In the genomic region with DNA sequence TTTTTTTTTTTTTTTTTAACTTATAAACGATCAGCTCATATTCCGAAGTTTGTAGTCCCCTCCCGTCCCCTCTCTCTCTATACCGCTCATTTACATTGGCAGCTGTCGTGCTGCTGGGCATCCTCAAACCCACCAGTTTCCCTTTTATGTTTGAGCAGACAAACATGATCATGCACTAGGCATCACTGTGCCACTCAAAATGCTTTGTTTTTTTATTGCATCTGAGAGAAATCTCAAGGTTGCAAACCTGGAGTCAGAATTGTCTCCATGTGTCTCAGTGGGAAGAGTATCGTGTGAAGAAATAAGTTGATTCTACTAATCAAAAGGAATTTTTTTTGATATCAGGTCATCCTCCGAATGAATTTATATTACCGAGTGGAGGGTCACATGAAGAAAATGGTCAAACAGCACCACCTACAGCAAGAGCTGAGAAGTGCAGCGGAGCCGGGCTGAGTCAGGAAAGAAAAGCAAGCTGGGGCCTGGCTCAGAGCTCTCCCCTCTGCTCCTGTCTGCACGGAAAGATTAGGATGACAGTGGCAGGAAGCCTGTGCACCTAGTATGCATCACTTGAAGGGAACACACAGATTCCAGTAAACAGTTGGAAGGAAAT, we compare ENCODE assay signal across 9 cellular contexts. TPM values are rescaled to one million over a fixed set of nuclear protein-coding genes. Genes with fewer than 3 reads are reported as not detected.
DNase-seq lines count a peak whose midpoint lies in the region; ATAC-seq and TF ChIP-seq lines count a peak whose summit lies in the region.
"Not testable (repeated sequence)": the region's sequence is repeated elsewhere in the genome, so short reads cannot be mapped to it uniquely, and the experiment has no call there.
"Had no signal": no experiment of that assay in that cellular context is flagged by ENCODE, and none has a peak within 500 bp of the region (broad histone marks: within the 10 kb centered on the region; RNA-seq: fewer than 3 reads in every experiment).

No MANE protein-coding gene starts in this region.

- not testable (repeated sequence) for H3K4me3 ChIP-seq in HCT116 (replicated peaks in 1 of 2; ENCODE audit: low read depth in 1 of 2, low read length in 2 of 2); SU-DHL-6 (ENCODE audit: insufficient read depth, low read length, poor library complexity, severe bottlenecking)

- H4K20me1 ChIP-seq in HCT116 (ENCODE audit: insufficient read depth); SU-DHL-6 (ENCODE audit: low read depth, low read length): not testable (repeated sequence)

- H3K27me3 Mint-ChIP-seq in CD14-positive monocyte (ENCODE audit: low read depth in 3 of 3) = peaks cover 5 to 12% (median 8%) of the 10 kb centered on the region in 3 donors
- H3K27me3 Mint-ChIP-seq in chondrocyte (ENCODE audit: low read depth) = peaks cover 12% of the 10 kb centered on the region

- CTCF ChIA-PET in HCT116 (lab: Charles Lee) = not testable (repeated sequence)

- not testable (repeated sequence) for H3K79me2 ChIP-seq in HCT116 (ENCODE audit: insufficient read depth, low read length); SU-DHL-6 (ENCODE audit: insufficient read depth, low read length)

- not testable (repeated sequence) for H3K9me3 ChIP-seq in HCT116 (ENCODE audit: control insufficient read depth in 1 of 2, insufficient read depth in 1 of 2, low read depth in 1 of 2, low read length in 2 of 2); SU-DHL-6 (ENCODE audit: insufficient read depth, low read length)

- ATAC-seq in GM19025 (IDR thresholded peaks at IDR 0.05; ENCODE audit: low read depth, unreplicated experiment) = peak; percentile 72
- peak; percentile 91 for ATAC-seq in HCT116
- ATAC-seq in HG03342 (IDR thresholded peaks at IDR 0.05; ENCODE audit: unreplicated experiment) = peak; percentile 77
- ATAC-seq in left lobe of liver = peak; percentile 97
- peak; percentile 76 for ATAC-seq in sciatic nerve

- POLR2A ChIA-PET in HCT116 (lab: Charles Lee) = not testable (repeated sequence)

- H3F3A ChIP-seq in SU-DHL-6 (ENCODE audit: insufficient read depth) = not testable (repeated sequence)

- H3K36me3 Mint-ChIP-seq in CD14-positive monocyte; chondrocyte (ENCODE audit: low read depth): not testable (repeated sequence)

- H3K9me2 ChIP-seq in HCT116 (ENCODE audit: insufficient read depth); SU-DHL-6 (replicated peaks; ENCODE audit: insufficient read depth, low read length): not testable (repeated sequence)

- not testable (repeated sequence) for BruUV-seq in HCT116 (replicated peaks; lab: Mats Ljungman, UMichigan)

- peak; percentile 27; the same call in 1 of the 2 replicates for TF ChIP-seq RAD21 in HCT116 (IDR thresholded peaks at IDR 0.05; ENCODE audit: low read depth)

- not testable (repeated sequence) for H3K27me3 ChIP-seq in HCT116 (ENCODE audit: insufficient read depth, low read length); SU-DHL-6 (ENCODE audit: low read length)

- not testable (repeated sequence) for H3K4me1 ChIP-seq in HCT116 (ENCODE audit: control insufficient read depth in 1 of 2, insufficient read depth in 2 of 2, low read length in 2 of 2)

- not testable (repeated sequence) for H3K27ac Mint-ChIP-seq in CD14-positive monocyte; chondrocyte (ENCODE audit: unreplicated experiment)

- TF ChIP-seq CTCF in CD14-positive monocyte (IDR thresholded peaks at IDR 0.05) (peak; percentile 67), HCT116 (IDR thresholded peaks at IDR 0.05 in 2 of 3, conservative IDR thresholded peaks at IDR 0.05 in 1 of 3; ENCODE audit: borderline replicate concordance in 1 of 3, insufficient read depth in 1 of 3, low read depth in 2 of 3, low read length in 2 of 3) (peak in 2 of 3 experiments; percentile 11 to 33; a peak in 2 of 6 replicates), SU-DHL-6 (IDR thresholded peaks at IDR 0.05; ENCODE audit: insufficient read depth, low read length, poor library complexity, severe bottlenecking) (peak; percentile 12), chondrocyte (IDR thresholded peaks at IDR 0.05) (peak; percentile 74)

- peak overlapping the region in 1 of 2 donors; percentile 53 for H3K4me3 Mint-ChIP-seq in CD14-positive monocyte
- not testable (repeated sequence) for H3K4me3 Mint-ChIP-seq in chondrocyte (ENCODE audit: unreplicated experiment)

- intact Hi-C loops in CD14-positive monocyte (cut with micrococcal nuclease); HCT116 (cut with micrococcal nuclease); sciatic nerve (cut with DNase I): not testable (repeated sequence)

- RAD21 ChIA-PET in HCT116 (lab: Charles Lee; ENCODE audit: low non-redundant PET in 1 of 2, low total read pairs in 2 of 2, uncharacterized antibody in 2 of 2, unreplicated experiment in 2 of 2) = not testable (repeated sequence)

- H3K36me3 ChIP-seq in HCT116 (ENCODE audit: control insufficient read depth in 1 of 2, insufficient read depth in 2 of 2, low read length in 2 of 2); SU-DHL-6 (ENCODE audit: low read length): not testable (repeated sequence)

- not testable (repeated sequence) for H3K9ac ChIP-seq in HCT116 (ENCODE audit: low read length); SU-DHL-6 (ENCODE audit: low read length)

- not testable (repeated sequence) for H3K4me1 Mint-ChIP-seq in CD14-positive monocyte; chondrocyte (ENCODE audit: low read depth)

- H3K27ac ChIP-seq in HCT116 (ENCODE audit: low read depth, low read length); SU-DHL-6 (ENCODE audit: low read depth, low read length): not testable (repeated sequence)

- peak overlapping the region; percentile 42; the same call in 1 of the 2 replicates for H3K4me2 ChIP-seq in HCT116 (ENCODE audit: low read length)
- H3K4me2 ChIP-seq in SU-DHL-6 (ENCODE audit: low read depth, low read length, poor library complexity, severe bottlenecking) = peak overlapping the region; percentile 32

- DNase-seq in CD14-positive monocyte (ENCODE audit: low spot score); HCT116 (ENCODE audit: low read depth, low spot score); chondrocyte (ENCODE audit: low spot score); left lobe of liver (ENCODE audit: low spot score); sciatic nerve (ENCODE audit: low spot score): not testable (repeated sequence)

- not testable (repeated sequence) for H3K9me3 Mint-ChIP-seq in CD14-positive monocyte; chondrocyte (ENCODE audit: low read depth)

- not testable (repeated sequence) for H2AFZ ChIP-seq in HCT116 (ENCODE audit: low read depth, low read length, poor library complexity, severe bottlenecking); SU-DHL-6 (ENCODE audit: low read depth, low read length, severe bottlenecking)

- not testable (repeated sequence) for TF ChIP-seq POLR2A in HCT116 (IDR thresholded peaks at IDR 0.05; ENCODE audit: borderline replicate concordance, extremely low read depth, insufficient read depth, insufficient read length)

RNA-seq across cellular contexts. Expression of gene FOXD4L6, which starts 39.9 kb away (rescaled TPM):
- polyA plus RNA-seq in CD14-positive monocyte = not detected
- total RNA-seq in HCT116 (2021; ENCODE audit: unreplicated experiment) = 0.54 TPM
- 0.10 and 0.16 TPM in 2 replicates for polyA plus RNA-seq in HCT116 (2012)
- total RNA-seq in chondrocyte = not detected in 3 replicates
- not detected for total RNA-seq in left lobe of liver
- total RNA-seq in sciatic nerve = not detected
- total RNA-seq: mononuclear cell had no signal

Comparison
In these comparisons a context has a peak if more than half of its experiments do, and no peak if none do; other contexts are left out.
1. CTCF ChIP-seq: peak in every context shown above with its lines; median percentile 74 in chondrocyte; 67 in CD14-positive monocyte; 22 in HCT116; 12 in SU-DHL-6.